ENCODE assay signal across 9 cellular contexts in genomic region chr18:50560681-50561629, GRCh38. TPM values are rescaled to one million over a fixed set of nuclear protein-coding genes. Genes with fewer than 3 reads are reported as not detected.
DNase-seq lines count a peak whose midpoint lies in the region; ATAC-seq, FAIRE-seq and TF ChIP-seq lines count a peak whose summit lies in the region.
"Had no signal": no experiment of that assay in that cellular context is flagged by ENCODE, and none has a peak within 500 bp of the region (broad histone marks: within the 10 kb centered on the region; RNA-seq: fewer than 3 reads in every experiment).

No MANE protein-coding gene starts in this region.

- TF ChIP-seq CTCF in Panc1 (IDR thresholded peaks at IDR 0.05) (no peak), fibroblast of the aortic adventitia (IDR thresholded peaks at IDR 0.05; ENCODE audit: insufficient read depth, low read length) (no peak), pancreas (IDR thresholded peaks at IDR 0.05) (no peak)

- H3K4me3 ChIP-seq in H7 (ENCODE audit: insufficient read depth, low read depth, low read length) (peak overlapping the region; percentile 55), Panc1 (ENCODE audit: low read depth in 2 of 2, low read length in 2 of 2) (peak overlapping the region; percentile 32 to 35), fibroblast of the aortic adventitia (ENCODE audit: low read depth, low read length) (peak overlapping the region; percentile 50), pancreas (peak overlapping the region; percentile 47 to 76 (median 53))

- CTCF ChIA-PET in Panc1 (lab: Charles Lee): no interaction called here
- CTCF ChIA-PET in activated CD4-positive, alpha-beta T cell treated with anti-CD3 and anti-CD28 coated beads, Interleukin-2, amount 10 ng/mL, durations not matched to agents 7 days and 5 days (lab: Charles Lee): no interaction called here

- H3K27me3 Mint-ChIP-seq in activated CD4-positive, alpha-beta T cell treated with anti-CD3 and anti-CD28 coated beads, Interleukin-2, amount 10 ng/mL, durations not matched to agents 7 days and 5 days: peaks cover 57% of the 10 kb centered on the region

- no peaks in the 10 kb centered on the region for H3K36me3 Mint-ChIP-seq in activated CD4-positive, alpha-beta T cell treated with anti-CD3 and anti-CD28 coated beads, Interleukin-2, amount 10 ng/mL, durations not matched to agents 7 days and 5 days (ENCODE audit: low read depth)

- no peaks in the 10 kb centered on the region for H3K4me1 ChIP-seq in Panc1 (ENCODE audit: control insufficient read depth, insufficient read depth, low read length)
- no peaks in the 10 kb centered on the region for H3K4me1 ChIP-seq in pancreas

- H3K36me3 ChIP-seq in H7 (replicated peaks; ENCODE audit: control insufficient read depth, insufficient read depth, low read length) (no peaks in the 10 kb centered on the region), Panc1 (ENCODE audit: control insufficient read depth, insufficient read depth, low read length) (no peaks in the 10 kb centered on the region), pancreas (no peaks in the 10 kb centered on the region)

- POLR2A ChIA-PET in Panc1 (lab: Charles Lee): interaction anchor here (0.6 kb wide), 2 partner anchors 15 to 131 kb away, joined by 3 read pairs; no protein-coding TSS in a partner anchor
- POLR2A ChIA-PET in activated CD4-positive, alpha-beta T cell treated with anti-CD3 and anti-CD28 coated beads, Interleukin-2, amount 10 ng/mL, durations not matched to agents 7 days and 5 days (lab: Charles Lee): no interaction called here

- peaks cover 4% of the 10 kb centered on the region for H3K4me1 Mint-ChIP-seq in activated CD4-positive, alpha-beta T cell treated with anti-CD3 and anti-CD28 coated beads, Interleukin-2, amount 10 ng/mL, durations not matched to agents 7 days and 5 days

- intact Hi-C loops in Panc1 (cut with micrococcal nuclease; ENCODE audit: unreplicated experiment): no loop called here
- intact Hi-C loops in pancreas (cut with DNase I): no loop called here

- H3K27ac ChIP-seq in Panc1 (ENCODE audit: low read length): no peak overlapping the region
- H3K27ac ChIP-seq in pancreas: no peak overlapping the region

- WGBS in pancreas, 2 donors: 4 to 5% methylated on average over 46 to 49 of the region's 49 CpGs

- H3K27me3 ChIP-seq in H7 (ENCODE audit: control insufficient read depth, insufficient read depth, low read length): peaks cover 68% of the 10 kb centered on the region
- H3K27me3 ChIP-seq in Panc1 (ENCODE audit: control insufficient read depth, insufficient read depth, low read length): peaks cover 12% of the 10 kb centered on the region
- H3K27me3 ChIP-seq in pancreas: no peaks in the 10 kb centered on the region

- H3K27ac Mint-ChIP-seq in activated CD4-positive, alpha-beta T cell treated with anti-CD3 and anti-CD28 coated beads, Interleukin-2, amount 10 ng/mL, durations not matched to agents 7 days and 5 days: no peak overlapping the region

- H3K9me3 ChIP-seq in Panc1 (ENCODE audit: control insufficient read depth, insufficient read depth, low read depth, low read length) (no peaks in the 10 kb centered on the region), pancreas (no peaks in the 10 kb centered on the region)

- BruUV-seq in Panc1 (replicated peaks; lab: Mats Ljungman, UMichigan): no TSS peak

- no peaks in the 10 kb centered on the region for H3K9me3 Mint-ChIP-seq in activated CD4-positive, alpha-beta T cell treated with anti-CD3 and anti-CD28 coated beads, Interleukin-2, amount 10 ng/mL, durations not matched to agents 7 days and 5 days

- DNase-seq in H7: peak; percentile 77
- DNase-seq in Panc1 (ENCODE audit: low read depth, low spot score): no peak
- no peak for DNase-seq in fibroblast of the aortic adventitia (ENCODE audit: low read depth)
- DNase-seq in pancreas: peak; percentile 7 to 76 (median 28)
- no peak for DNase-seq in activated CD4-positive, alpha-beta T cell treated with anti-CD3 and anti-CD28 coated beads, Interleukin-2, amount 10 ng/mL, durations not matched to agents 7 days and 5 days

- no peak overlapping the region for H3K4me3 Mint-ChIP-seq in activated CD4-positive, alpha-beta T cell treated with anti-CD3 and anti-CD28 coated beads, Interleukin-2, amount 10 ng/mL, durations not matched to agents 7 days and 5 days

- in situ Hi-C loops in Panc1 (cut with HindIII; ENCODE audit: low pct_unique_long_range_greater_than_20kb, low sequenced_read_pairs): no loop called here

- FAIRE-seq in pancreas (lab: Jason Lieb, UNC): no peak

- ATAC-seq in Panc1 (peak; percentile 44; the same call in 1 of the 2 replicates), pancreas (peak; percentile 35 to 69 (median 50)), GM19467 (IDR thresholded peaks at IDR 0.05; ENCODE audit: unreplicated experiment) (no peak), HG03095 (IDR thresholded peaks at IDR 0.05; ENCODE audit: unreplicated experiment) (no peak), GM18517 (IDR thresholded peaks at IDR 0.05; ENCODE audit: unreplicated experiment) (no peak)

RNA-seq across cellular contexts. Expression of gene MAPK4, which starts 1.1 kb away (rescaled TPM):
- total RNA-seq in H7 (2014; rRNA removed; shearing (Covaris generic)): 2.2 and 2.7 TPM in 2 replicates
- total RNA-seq in Panc1 (2021; ENCODE audit: unreplicated experiment) (not detected), fibroblast of the aortic adventitia (ENCODE audit: low replicate concordance) (under 0.01 TPM in 1 of 2 replicates, not detected in the other), pancreas (1 to 10 TPM in 1 of 6 donors, under 1 TPM in 5; 0.53 to 1.4 (median 0.80) TPM)
- polyA plus RNA-seq in Panc1 (2012; ENCODE audit: insufficient read length): not detected
- 1 to 10 TPM in 1 of 2 donors, under 1 TPM in 1; 0.46 to 2.5 TPM for polyA plus RNA-seq in pancreas
- total RNA-seq in activated CD4-positive, alpha-beta T cell treated with anti-CD3 and anti-CD28 coated beads, Interleukin-2, amount 10 ng/mL, durations not matched to agents 7 days and 5 days: not detected
- total RNA-seq: mononuclear cell had no signal

Comparison
In these comparisons a context has a peak if more than half of its experiments do, and no peak if none do; other contexts are left out.
1. DNase-seq: peak in H7 (single experiment) and pancreas (6 of 6); none in Panc1 (single experiment), fibroblast of the aortic adventitia (single experiment) and activated CD4-positive, alpha-beta T cell treated with anti-CD3 and anti-CD28 coated beads, Interleukin-2, amount 10 ng/mL, durations not matched to agents 7 days and 5 days (single experiment).
2. ATAC-seq: peak in Panc1 (single experiment) and pancreas (4 of 4); none in GM19467 (single experiment), HG03095 (single experiment) and GM18517 (single experiment).
3. Peak in every context shown above with its lines, with median percentiles within 50 percentile points of each other: H3K4me3 ChIP-seq.